In genomic region chr11:10934293-10934850, GRCh38 we compare ENCODE assay signal across 8 cellular contexts.
DNase-seq lines count a peak whose midpoint lies in the region; ATAC-seq and TF ChIP-seq lines count a peak whose summit lies in the region.

No MANE protein-coding gene starts in this region.

- H3K27ac Mint-ChIP-seq in activated CD8-positive, alpha-beta memory T cell treated with anti-CD3 and anti-CD28 coated beads, Interleukin-2, amount 10 ng/mL, durations not matched to agents 7 days and 5 days = no peak overlapping the region
- peak overlapping the region; percentile 73; the same call in 1 of the 2 replicates for H3K27ac Mint-ChIP-seq in WTC11
- H3K27ac Mint-ChIP-seq in stimulated activated naive CD8-positive, alpha-beta T cell treated with anti-CD3 and anti-CD28 coated beads, Interleukin-15, amount 100 ng/mL, for 72 hours = no peak overlapping the region

- intact Hi-C loops in right cardiac atrium (cut with DNase I) = loop anchor here in 2 of 4 donors (2.0 to 10.0 kb wide), 6 partner anchors 77 to 850 kb away; partner anchors contain the start of genes EIF4G2 (in 1 of the 2) and ZBED5 (in 1 of the 2)

- no peaks in the 10 kb centered on the region for H3K27me3 ChIP-seq in right cardiac atrium (ENCODE audit: control insufficient read depth, insufficient read depth)

- peaks cover 40% of the 10 kb centered on the region for H3K27me3 Mint-ChIP-seq in activated CD8-positive, alpha-beta memory T cell treated with anti-CD3 and anti-CD28 coated beads, Interleukin-2, amount 10 ng/mL, durations not matched to agents 7 days and 5 days
- peaks cover 13% of the 10 kb centered on the region for H3K27me3 Mint-ChIP-seq in WTC11 (ENCODE audit: low read depth)
- peaks cover 58% of the 10 kb centered on the region for H3K27me3 Mint-ChIP-seq in stimulated activated naive CD8-positive, alpha-beta T cell treated with anti-CD3 and anti-CD28 coated beads, Interleukin-15, amount 100 ng/mL, for 72 hours

- no peak for TF ChIP-seq CTCF in WTC11 (IDR thresholded peaks at IDR 0.05)

- H3K36me3 Mint-ChIP-seq in activated CD8-positive, alpha-beta memory T cell treated with anti-CD3 and anti-CD28 coated beads, Interleukin-2, amount 10 ng/mL, durations not matched to agents 7 days and 5 days = no peaks in the 10 kb centered on the region
- no peaks in the 10 kb centered on the region for H3K36me3 Mint-ChIP-seq in WTC11

- CTCF ChIA-PET in activated CD8-positive, alpha-beta memory T cell treated with anti-CD3 and anti-CD28 coated beads, Interleukin-2, amount 10 ng/mL, durations not matched to agents 7 days and 5 days (lab: Charles Lee) = interaction anchor here (0.6 to 2.7 kb wide), 29 partner anchors 10 to 854 kb away, joined by 3 to 28 read pairs (median 4); partner anchors contain the start of gene EIF4G2
- CTCF ChIA-PET in WTC11 (lab: Charles Lee) = interaction anchor here (0.5 to 3.3 kb wide), 74 partner anchors 9 to 915 kb away, joined by 3 to 150 read pairs (median 5); partner anchors contain the start of genes EIF4G2, GALNT18 and ZBED5

- H3K9me3 Mint-ChIP-seq in activated CD8-positive, alpha-beta memory T cell treated with anti-CD3 and anti-CD28 coated beads, Interleukin-2, amount 10 ng/mL, durations not matched to agents 7 days and 5 days (ENCODE audit: low read depth) = no peaks in the 10 kb centered on the region
- no peaks in the 10 kb centered on the region for H3K9me3 Mint-ChIP-seq in WTC11
- H3K9me3 Mint-ChIP-seq in stimulated activated naive CD8-positive, alpha-beta T cell treated with anti-CD3 and anti-CD28 coated beads, Interleukin-15, amount 100 ng/mL, for 72 hours = no peaks in the 10 kb centered on the region

- peak overlapping the region; percentile 52 for H3K4me3 ChIP-seq in right cardiac atrium (ENCODE audit: low read length)

- H3K4me1 Mint-ChIP-seq in activated CD8-positive, alpha-beta memory T cell treated with anti-CD3 and anti-CD28 coated beads, Interleukin-2, amount 10 ng/mL, durations not matched to agents 7 days and 5 days = peaks cover 20% of the 10 kb centered on the region
- peaks cover 20% of the 10 kb centered on the region for H3K4me1 Mint-ChIP-seq in WTC11
- peaks cover 21% of the 10 kb centered on the region for H3K4me1 Mint-ChIP-seq in stimulated activated naive CD8-positive, alpha-beta T cell treated with anti-CD3 and anti-CD28 coated beads, Interleukin-15, amount 100 ng/mL, for 72 hours

- H3K27ac ChIP-seq in right cardiac atrium (ENCODE audit: low read length) = peak overlapping the region; percentile 83

- peaks cover 2% of the 10 kb centered on the region for H3K4me1 ChIP-seq in right cardiac atrium (ENCODE audit: control insufficient read depth, insufficient read depth, low read length)

- no peak for DNase-seq in activated CD8-positive, alpha-beta memory T cell treated with anti-CD3 and anti-CD28 coated beads, Interleukin-2, amount 10 ng/mL, durations not matched to agents 7 days and 5 days
- DNase-seq in activated CD8-positive, alpha-beta memory T cell treated with anti-CD3 and anti-CD28 coated beads, Interleukin-2, amount 50 U/mL, for 4 hours = no peak
- DNase-seq in WTC11 (ENCODE audit: low spot score) = no peak
- no peak for DNase-seq in right cardiac atrium
- DNase-seq in stimulated activated naive CD8-positive, alpha-beta T cell treated with anti-CD3 and anti-CD28 coated beads, Interleukin-15, amount 100 ng/mL, for 72 hours = peak in 1 of 2 donors; percentile 5
- no peak for DNase-seq in GM03348 (ENCODE audit: low spot score)
- DNase-seq in KG1 (lab: John Stamatoyannopoulos, UW) = no peak
- DNase-seq in activated gamma-delta T cell (lab: John Stamatoyannopoulos, UW) = no peak

- H3K4me3 Mint-ChIP-seq in activated CD8-positive, alpha-beta memory T cell treated with anti-CD3 and anti-CD28 coated beads, Interleukin-2, amount 10 ng/mL, durations not matched to agents 7 days and 5 days = peak overlapping the region; percentile 66
- H3K4me3 Mint-ChIP-seq in WTC11 = peak overlapping the region; percentile 84
- peak overlapping the region; percentile 79 to 83 for H3K4me3 Mint-ChIP-seq in stimulated activated naive CD8-positive, alpha-beta T cell treated with anti-CD3 and anti-CD28 coated beads, Interleukin-15, amount 100 ng/mL, for 72 hours

- ATAC-seq in activated CD8-positive, alpha-beta memory T cell treated with anti-CD3 and anti-CD28 coated beads, Interleukin-2, amount 10 ng/mL, durations not matched to agents 7 days and 5 days = no peak
- ATAC-seq in WTC11 = no peak
- no peak for ATAC-seq in right cardiac atrium
- ATAC-seq in stimulated activated naive CD8-positive, alpha-beta T cell treated with anti-CD3 and anti-CD28 coated beads, Interleukin-15, amount 100 ng/mL, for 72 hours = no peak

- POLR2A ChIA-PET in WTC11 (lab: Charles Lee) = interaction anchor here (0.5 to 2.2 kb wide), 9 partner anchors 8 to 142 kb away, joined by 3 to 23 read pairs (median 5); partner anchors contain the start of genes EIF4G2 and ZBED5

- no peaks in the 10 kb centered on the region for H3K9me3 ChIP-seq in right cardiac atrium (ENCODE audit: control insufficient read depth, low read length)

- WGBS in right cardiac atrium = 8% methylated on average over 9 of the region's 9 CpGs

TF ChIP-seq in WTC11, 78 proteins besides CTCF, POLR2A, EP300 and RAD21:
- TF ChIP-seq, protein P1, sequence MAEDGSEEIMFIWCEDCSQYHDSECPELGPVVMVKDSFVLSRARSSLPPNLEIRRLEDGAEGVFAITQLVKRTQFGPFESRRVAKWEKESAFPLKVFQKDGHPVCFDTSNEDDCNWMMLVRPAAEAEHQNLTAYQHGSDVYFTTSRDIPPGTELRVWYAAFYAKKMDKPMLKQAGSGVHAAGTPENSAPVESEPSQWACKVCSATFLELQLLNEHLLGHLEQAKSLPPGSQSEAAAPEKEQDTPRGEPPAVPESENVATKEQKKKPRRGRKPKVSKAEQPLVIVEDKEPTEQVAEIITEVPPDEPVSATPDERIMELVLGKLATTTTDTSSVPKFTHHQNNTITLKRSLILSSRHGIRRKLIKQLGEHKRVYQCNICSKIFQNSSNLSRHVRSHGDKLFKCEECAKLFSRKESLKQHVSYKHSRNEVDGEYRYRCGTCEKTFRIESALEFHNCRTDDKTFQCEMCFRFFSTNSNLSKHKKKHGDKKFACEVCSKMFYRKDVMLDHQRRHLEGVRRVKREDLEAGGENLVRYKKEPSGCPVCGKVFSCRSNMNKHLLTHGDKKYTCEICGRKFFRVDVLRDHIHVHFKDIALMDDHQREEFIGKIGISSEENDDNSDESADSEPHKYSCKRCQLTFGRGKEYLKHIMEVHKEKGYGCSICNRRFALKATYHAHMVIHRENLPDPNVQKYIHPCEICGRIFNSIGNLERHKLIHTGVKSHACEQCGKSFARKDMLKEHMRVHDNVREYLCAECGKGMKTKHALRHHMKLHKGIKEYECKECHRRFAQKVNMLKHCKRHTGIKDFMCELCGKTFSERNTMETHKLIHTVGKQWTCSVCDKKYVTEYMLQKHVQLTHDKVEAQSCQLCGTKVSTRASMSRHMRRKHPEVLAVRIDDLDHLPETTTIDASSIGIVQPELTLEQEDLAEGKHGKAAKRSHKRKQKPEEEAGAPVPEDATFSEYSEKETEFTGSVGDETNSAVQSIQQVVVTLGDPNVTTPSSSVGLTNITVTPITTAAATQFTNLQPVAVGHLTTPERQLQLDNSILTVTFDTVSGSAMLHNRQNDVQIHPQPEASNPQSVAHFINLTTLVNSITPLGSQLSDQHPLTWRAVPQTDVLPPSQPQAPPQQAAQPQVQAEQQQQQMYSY (CRISPR knock-in tag; IDR thresholded peaks at IDR 0.05) = no peak
- TF ChIP-seq RELA (CRISPR knock-in tag; IDR thresholded peaks at IDR 0.05; ENCODE audit: borderline replicate concordance) = no peak
